ENCODE assay signal across 1 cellular context in genomic region chrX:153551135-153551534, GRCh38.
TF ChIP-seq lines count a peak whose summit lies in the region.

No MANE protein-coding gene starts in this region.

TF ChIP-seq in HepG2, 621 proteins besides CTCF, POLR2A, EP300 and RAD21:
- peak; percentile 42; the same call in 1 of the 2 replicates for TF ChIP-seq CEBPB (IDR thresholded peaks at IDR 0.05; ENCODE audit: borderline replicate concordance, low read depth, low read length)
- no peak for TF ChIP-seq ZNF740 (CRISPR knock-in tag; IDR thresholded peaks at IDR 0.05)
